Comparison of ENCODE assay signal across 20 cellular contexts in the genomic region with DNA sequence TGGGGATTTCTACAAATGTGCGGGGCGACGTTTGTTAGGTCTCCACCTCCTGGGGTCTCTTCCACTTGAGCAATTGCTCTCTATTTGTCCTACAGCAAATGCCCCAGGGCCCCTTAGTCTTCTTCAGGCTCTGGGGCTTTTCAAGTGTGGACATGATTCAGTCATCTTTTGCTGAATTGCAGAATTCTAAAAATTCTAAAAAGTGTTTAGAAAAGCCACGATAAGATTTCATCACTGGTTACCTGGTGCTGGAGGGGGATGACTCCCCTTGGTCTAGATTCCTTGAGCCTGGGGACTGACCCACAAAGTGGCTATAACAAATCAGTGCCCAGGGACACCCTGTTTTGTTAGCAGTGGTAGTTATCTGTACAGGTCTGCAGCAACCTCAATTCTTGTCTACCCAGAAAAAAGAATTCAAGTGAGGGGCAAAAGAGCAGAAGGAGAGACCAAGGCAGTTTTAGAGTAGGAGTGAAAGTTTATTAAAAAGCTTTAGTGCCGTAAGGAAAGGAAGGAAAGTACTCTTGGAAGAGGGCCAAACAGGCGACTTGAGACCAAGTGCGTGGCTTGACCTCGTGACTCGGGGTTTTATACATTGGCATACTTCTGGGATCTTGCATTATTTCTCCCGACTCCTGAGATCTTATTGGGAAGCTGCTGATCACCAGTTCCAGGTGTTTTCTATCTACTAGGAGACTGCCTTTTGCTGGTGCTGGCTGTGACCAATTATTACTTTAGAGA. TPM values are rescaled to one million over a fixed set of nuclear protein-coding genes. Genes with fewer than 3 reads are reported as not detected.
"Had no signal": no experiment of that assay in that cellular context is flagged by ENCODE, and none has a peak within 500 bp of the region (broad histone marks: within the 10 kb centered on the region; RNA-seq: fewer than 3 reads in every experiment).

No MANE protein-coding gene starts in this region.

- H3K4me1 ChIP-seq: esophagus muscularis mucosa had no signal

- H3K4me1 Mint-ChIP-seq: immature natural killer cell, neural crest cell, T-cell had no signal

- H3K4me3 ChIP-seq: cardiac muscle cell, esophagus muscularis mucosa, ovary, stomach, testis had no signal

- H3K9me3 ChIP-seq: esophagus muscularis mucosa, ovary, stomach, testis had no signal

- H3K36me3 ChIP-seq: cardiac muscle cell, esophagus muscularis mucosa, ovary, stomach had no signal

- H3K27ac ChIP-seq: cardiac muscle cell, esophagus muscularis mucosa, ovary, testis had no signal

- ATAC-seq: sciatic nerve, T-cell had no signal

- DNase-seq: activated CD4-positive, alpha-beta T cell treated with anti-CD3 and anti-CD28 coated beads, Interleukin-2, amount 50 U/mL, for 1 hour; activated CD8-positive, alpha-beta memory T cell treated with anti-CD3 and anti-CD28 coated beads for 24 hours; activated naive CD4-positive, alpha-beta T cell; activated naive CD8-positive, alpha-beta T cell treated with anti-CD3 and anti-CD28 coated beads, Interleukin-2, amount 50 U/mL, for 24 hours; immature natural killer cell; left colon; ovary; stimulated activated CD4-positive, alpha-beta T cell treated with anti-CD3 and anti-CD28 coated beads, Interleukin-12 subunit alpha, Interleukin-12 subunit beta, amount 100 ng/mL, for 4 hours; stimulated activated CD4-positive, alpha-beta T cell treated with anti-CD3 and anti-CD28 coated beads, Interleukin-2, amount 100 ng/mL, for 24 hours; stomach; T-cell; T-helper 9 cell had no signal

- H3K27ac Mint-ChIP-seq: activated naive CD8-positive, alpha-beta T cell treated with anti-CD3 and anti-CD28 coated beads, Interleukin-2, amount 50 U/mL, for 24 hours; immature natural killer cell; T-cell had no signal

- H3K9me3 Mint-ChIP-seq: activated naive CD8-positive, alpha-beta T cell treated with anti-CD3 and anti-CD28 coated beads, Interleukin-2, amount 50 U/mL, for 24 hours; immature natural killer cell; neural crest cell; T-cell had no signal

- H3K4me3 Mint-ChIP-seq: activated naive CD8-positive, alpha-beta T cell treated with anti-CD3 and anti-CD28 coated beads, Interleukin-2, amount 50 U/mL, for 24 hours; immature natural killer cell; neural crest cell; T-cell had no signal

- H3K36me3 Mint-ChIP-seq: immature natural killer cell, T-cell had no signal

- H3K27me3 ChIP-seq: cardiac muscle cell, esophagus muscularis mucosa, ovary, stomach, testis had no signal

RNA-seq across cellular contexts. Expression of a gene that starts 25.2 kb away (rescaled TPM):
- total RNA-seq: astrocyte, esophagus muscularis mucosa, left colon, lung microvascular endothelial cell, neural crest cell, sciatic nerve, stomach, urinary bladder had no signal
- polyA plus RNA-seq: cardiac muscle cell, immature natural killer cell had no signal

RNA-seq across cellular contexts. Expression of a gene that starts 42.8 kb away (rescaled TPM):
- total RNA-seq: astrocyte, cardiac muscle cell, left colon, lung microvascular endothelial cell, neural crest cell, ovary, sciatic nerve, T-cell, urinary bladder had no signal
- polyA plus RNA-seq: cardiac muscle cell, immature natural killer cell, ovary, urinary bladder had no signal
